In genomic region chr6:15819226-15819625, GRCh38 we compare ENCODE assay signal across 23 cellular contexts.
"Had no signal": no experiment of that assay in that cellular context is flagged by ENCODE, and none has a peak within 500 bp of the region (broad histone marks: within the 10 kb centered on the region; RNA-seq: fewer than 3 reads in every experiment).

No MANE protein-coding gene starts in this region.

- H3K36me3 ChIP-seq: SJSA1 had no signal

- H3K36me3 Mint-ChIP-seq: IgD-negative memory B cell had no signal

- H3K4me3 ChIP-seq: SJSA1, SK-N-MC had no signal

- H3K27ac Mint-ChIP-seq: IgD-negative memory B cell had no signal

- H3K9me3 Mint-ChIP-seq: IgD-negative memory B cell had no signal

- H3K4me3 Mint-ChIP-seq: IgD-negative memory B cell had no signal

- H3K27ac ChIP-seq: HL-60, SJSA1, SK-N-MC had no signal

- H3K9me3 ChIP-seq: SJSA1 had no signal

- H3K4me1 ChIP-seq: SJSA1 had no signal

- FAIRE-seq: HTR-8/SVneo, RCC 7860 had no signal

- DNase-seq: KBM-7, MV-4-11, NCI-H1048, NCI-H1105, NCI-H1417 treated with DMSO at 0.1 percent for 48 hours, NCI-H146, NCI-H1694 treated with DMSO at 0.1 percent for 48 hours, NCI-H1930, NCI-H2081, NCI-H2107, NCI-H2227 treated with DMSO at 0.1 percent for 48 hours, NCI-H524, NCI-H526 treated with DMSO at 0.1 percent for 48 hours, NCI-H774, Right ventricle myocardium superior, RPMI8226, SIG-M5 had no signal
